8 cellular contexts compared by ENCODE assay signal in genomic region chr17:67246398-67246647, GRCh38. TPM values are rescaled to one million over a fixed set of nuclear protein-coding genes. Genes with fewer than 3 reads are reported as not detected.
DNase-seq lines count a peak whose midpoint lies in the region; ATAC-seq, FAIRE-seq and TF ChIP-seq lines count a peak whose summit lies in the region.

No MANE protein-coding gene starts in this region.

- no peaks in the 10 kb centered on the region for H3K9me2 ChIP-seq in DOHH2 (replicated peaks; ENCODE audit: control insufficient read depth, low read length)

- no peak for TF ChIP-seq POLR2A in Peyer's patch (IDR thresholded peaks at IDR 0.05)

- no peaks in the 10 kb centered on the region for H3K9me3 ChIP-seq in DOHH2 (ENCODE audit: control insufficient read depth, insufficient read depth, low read length)
- no peaks in the 10 kb centered on the region for H3K9me3 ChIP-seq in Peyer's patch
- no peaks in the 10 kb centered on the region for H3K9me3 ChIP-seq in pancreas

- H3K4me3 ChIP-seq in DOHH2 (ENCODE audit: low read length), result peak overlapping the region; percentile 76
- H3K4me3 ChIP-seq in Peyer's patch, result peak overlapping the region; percentile 81 to 98 (median 93)
- peak overlapping the region; percentile 55 to 100 (median 98) for H3K4me3 ChIP-seq in pancreas

- no peak for TF ChIP-seq CTCF in DOHH2 (IDR thresholded peaks at IDR 0.05; ENCODE audit: low read depth, low read length, poor library complexity, severe bottlenecking)
- TF ChIP-seq CTCF in Peyer's patch (IDR thresholded peaks at IDR 0.05), result no peak
- TF ChIP-seq CTCF in pancreas (IDR thresholded peaks at IDR 0.05), result no peak

- DNase-seq in Peyer's patch (no peak), epithelial cell of prostate (ENCODE audit: low read depth, low spot score) (no peak), pancreas (no peak), NCI-H2107 (lab: John Stamatoyannopoulos, UW) (no peak), RCC 7860 (ENCODE audit: low spot score) (no peak), cerebellum (ENCODE audit: low spot score) (no peak)

- FAIRE-seq in pancreas (lab: Jason Lieb, UNC), result no peak
- no peak for FAIRE-seq in RCC 7860 (lab: Jason Lieb, UNC)

- ATAC-seq in pancreas (no peak), esophagus mucosa (no peak)

- 53 to 54% methylated on average over 8 of the region's 8 CpGs for WGBS in pancreas, 2 donors

- H3F3A ChIP-seq in DOHH2 (ENCODE audit: control insufficient read depth, insufficient read depth), result 0 out of 2 replicates have a peak, but pooled peaks cover under 1% of the 10 kb centered on the region

- no peak overlapping the region for H3K27ac ChIP-seq in DOHH2 (ENCODE audit: low read depth, low read length)
- peak overlapping the region; percentile 84 to 95 (median 89) for H3K27ac ChIP-seq in Peyer's patch
- peak overlapping the region; percentile 95 for H3K27ac ChIP-seq in epithelial cell of prostate
- peak overlapping the region in 2 of 4 donors; percentile 68 to 91 for H3K27ac ChIP-seq in pancreas

- H3K4me1 ChIP-seq in DOHH2 (ENCODE audit: control insufficient read depth, low read length) (peaks cover 40% of the 10 kb centered on the region), Peyer's patch (peaks cover 0 to 35% (median 3%) of the 10 kb centered on the region in 4 donors), pancreas (peaks cover 3 to 24% (median 22%) of the 10 kb centered on the region in 3 donors)

- intact Hi-C loops in pancreas (cut with DNase I), result no loop called here

- H3K4me2 ChIP-seq in DOHH2 (ENCODE audit: low read length), result peak overlapping the region; percentile 90

- H4K20me1 ChIP-seq in DOHH2 (ENCODE audit: control insufficient read depth, insufficient read depth, low read depth, low read length), result peaks cover 16% of the 10 kb centered on the region

- peaks cover 18% of the 10 kb centered on the region for H3K36me3 ChIP-seq in DOHH2 (ENCODE audit: control insufficient read depth, low read length)
- peaks cover 0 to 4% (median 3%) of the 10 kb centered on the region in 3 donors for H3K36me3 ChIP-seq in Peyer's patch
- no peaks in the 10 kb centered on the region for H3K36me3 ChIP-seq in pancreas

- H3K27me3 ChIP-seq in DOHH2 (ENCODE audit: control insufficient read depth, low read length) (no peaks in the 10 kb centered on the region; the same call in 1 of the 2 replicates), Peyer's patch (no peaks in the 10 kb centered on the region), pancreas (no peaks in the 10 kb centered on the region)

- H3K79me2 ChIP-seq in DOHH2 (ENCODE audit: control insufficient read depth, low read length), result peaks cover 40% of the 10 kb centered on the region

RNA-seq across cellular contexts. Expression of gene HELZ, which starts 1.3 kb away (rescaled TPM):
- 100 to 1,000 TPM in 1 of 4 donors, 10 to 100 TPM in 3; 37.1 to 124 (median 58.8) TPM for total RNA-seq in Peyer's patch
- total RNA-seq in pancreas, result 10 to 100 TPM; 17.4 to 36.6 (median 26.2) TPM
- 1 to 10 TPM; 4.1 to 4.6 TPM for polyA plus RNA-seq in pancreas
- total RNA-seq in esophagus mucosa, result 19.9 TPM
- 81.6 TPM for total RNA-seq in cerebellum
